Comparison of ENCODE assay signal across 8 cellular contexts in genomic region chr3:9067352-9067975, GRCh38.
A peak's percentile ranks its signal among the peaks of the same experiment; 100 is the strongest.
DNase-seq lines count a peak whose midpoint lies in the region; ATAC-seq and TF ChIP-seq lines count a peak whose summit lies in the region.

No MANE protein-coding gene starts in this region.

- H3K27me3 Mint-ChIP-seq in T-helper 2 cell treated with Interferon-gamma antibody and Interleukin-4, amounts not matched to agents 5 μg/mL and 100 μg/mL, for 36 hours (ENCODE audit: low read depth) = peaks cover 2% of the 10 kb centered on the region

- H3K4me1 ChIP-seq in breast epithelium = no peaks in the 10 kb centered on the region

- H3K27me3 ChIP-seq in breast epithelium = no peaks in the 10 kb centered on the region

- H3K4me1 Mint-ChIP-seq in T-helper 2 cell treated with Interferon-gamma antibody and Interleukin-4, amounts not matched to agents 5 μg/mL and 100 μg/mL, for 36 hours (ENCODE audit: low read depth) = no peaks in the 10 kb centered on the region

- no peaks in the 10 kb centered on the region for H3K9me3 ChIP-seq in breast epithelium

- intact Hi-C loops in breast epithelium (cut with DNase I; ENCODE audit: low total_unique reads) = no loop called here

- H3K4me3 Mint-ChIP-seq in T-helper 2 cell treated with Interferon-gamma antibody and Interleukin-4, amounts not matched to agents 5 μg/mL and 100 μg/mL, for 36 hours = no peak overlapping the region

- TF ChIP-seq POLR2A in breast epithelium (IDR thresholded peaks at IDR 0.05) = no peak

- H3K36me3 ChIP-seq in breast epithelium = no peaks in the 10 kb centered on the region

- H3K36me3 Mint-ChIP-seq in T-helper 2 cell treated with Interferon-gamma antibody and Interleukin-4, amounts not matched to agents 5 μg/mL and 100 μg/mL, for 36 hours (ENCODE audit: low read depth) = no peaks in the 10 kb centered on the region

- peak; percentile 67 for DNase-seq in A172 (ENCODE audit: low spot score)
- DNase-seq in GM03348 (ENCODE audit: low spot score) = peak; percentile 82
- peak; percentile 41 for DNase-seq in NOMO-1 treated with DMSO at 0.1 percent for 48 hours (lab: John Stamatoyannopoulos, UW; ENCODE audit: unreplicated experiment)
- DNase-seq in breast epithelium (ENCODE audit: low spot score in 2 of 2) = no peak
- DNase-seq in islet precursor cell = peak; percentile 69
- peak; percentile 9 to 17 (median 12) for DNase-seq in stimulated activated CD4-positive, alpha-beta T cell treated with anti-CD3 and anti-CD28 coated beads, TNF-alpha, amount 100 ng/mL, for 48 hours (ENCODE audit: low read depth in 3 of 3)
- no peak for DNase-seq in T-helper 2 cell treated with Interferon-gamma antibody and Interleukin-4, amounts not matched to agents 5 μg/mL and 100 μg/mL, for 36 hours (ENCODE audit: low spot score)

- peak; percentile 64 for ATAC-seq in HG03378 (IDR thresholded peaks at IDR 0.05; ENCODE audit: unreplicated experiment)

- peak; percentile 80 to 88 (median 81) for TF ChIP-seq CTCF in breast epithelium (IDR thresholded peaks at IDR 0.05)

- H3K4me3 ChIP-seq in breast epithelium = no peak overlapping the region

- H3K27ac Mint-ChIP-seq in T-helper 2 cell treated with Interferon-gamma antibody and Interleukin-4, amounts not matched to agents 5 μg/mL and 100 μg/mL, for 36 hours = no peak overlapping the region

- H3K27ac ChIP-seq in breast epithelium = no peak overlapping the region

- H3K9me3 Mint-ChIP-seq in T-helper 2 cell treated with Interferon-gamma antibody and Interleukin-4, amounts not matched to agents 5 μg/mL and 100 μg/mL, for 36 hours = peaks cover 3% of the 10 kb centered on the region

Comparison
In these comparisons a context has a peak if more than half of its experiments do, and no peak if none do; other contexts are left out.
1. DNase-seq: peak in A172 (single experiment), GM03348 (single experiment), NOMO-1 treated with DMSO at 0.1 percent for 48 hours (single experiment), islet precursor cell (single experiment) and stimulated activated CD4-positive, alpha-beta T cell treated with anti-CD3 and anti-CD28 coated beads, TNF-alpha, amount 100 ng/mL, for 48 hours (3 of 3); none in breast epithelium (0 of 2) and T-helper 2 cell treated with Interferon-gamma antibody and Interleukin-4, amounts not matched to agents 5 μg/mL and 100 μg/mL, for 36 hours (single experiment).